1 cellular context compared by ENCODE assay signal in the genomic region with DNA sequence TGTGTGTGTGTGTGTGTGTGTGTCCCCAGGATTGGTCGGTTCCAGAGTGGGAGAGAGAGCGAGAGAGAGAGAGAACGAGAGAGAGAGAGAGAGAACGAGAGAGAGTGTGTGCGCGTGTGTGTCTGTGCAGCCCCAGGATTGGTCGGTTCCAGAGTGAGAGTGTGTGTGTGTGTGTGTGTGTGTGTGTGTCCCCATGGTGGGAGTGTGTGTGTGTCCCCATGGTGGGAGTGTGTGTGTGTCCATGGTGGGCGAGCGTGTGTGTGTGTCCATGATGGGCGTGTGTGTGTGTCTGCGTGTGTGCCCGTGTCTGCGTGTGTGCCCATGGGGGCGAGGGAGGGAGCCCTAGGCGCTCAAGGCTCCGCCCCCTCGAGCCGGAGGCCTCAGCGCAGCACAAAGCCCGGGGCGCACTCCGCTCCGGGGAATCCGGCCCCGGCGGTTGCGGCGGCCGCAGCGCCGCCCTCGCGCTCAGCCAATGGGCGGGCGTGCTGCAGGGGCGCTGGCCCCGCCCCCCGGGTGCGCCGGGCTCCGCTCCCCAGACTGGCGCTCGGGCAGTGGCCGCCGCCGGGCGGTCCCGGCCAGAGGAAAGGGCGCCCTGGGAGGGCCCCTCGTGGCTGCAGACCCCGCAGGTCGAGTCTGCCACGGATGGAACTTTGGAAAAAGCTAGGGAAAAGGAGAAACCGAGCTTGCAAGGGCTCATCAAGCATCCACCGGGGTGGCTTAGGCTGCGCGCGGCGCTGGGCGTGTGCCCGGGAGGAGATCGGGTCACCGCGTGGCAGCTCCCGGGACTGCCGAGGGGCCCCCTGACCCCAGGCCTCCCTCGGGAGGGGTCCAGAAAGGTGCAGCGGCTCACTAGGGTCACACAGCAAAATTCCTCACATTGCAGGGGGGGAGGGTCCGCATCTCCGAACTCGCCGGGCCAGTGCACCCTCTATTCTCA.
TF ChIP-seq lines count a peak whose summit lies in the region.

No MANE protein-coding gene starts in this region.

TF ChIP-seq in HepG2, 621 proteins besides CTCF, POLR2A, EP300 and RAD21 (continued from another document and continues in another):
- TF ChIP-seq THAP7 (CRISPR knock-in tag; IDR thresholded peaks at IDR 0.05) = no peak
- TF ChIP-seq KDM5A (IDR thresholded peaks at IDR 0.05; ENCODE audit: borderline replicate concordance, low read length) = no peak
- 0 out of 2 replicates have a peak, but pooled peaks have one; percentile 1 for TF ChIP-seq SRY (CRISPR knock-in tag; IDR thresholded peaks at IDR 0.05)
- no peak for TF ChIP-seq HOXA9 (CRISPR knock-in tag; IDR thresholded peaks at IDR 0.05; ENCODE audit: borderline replicate concordance)
- TF ChIP-seq FOXK2 (IDR thresholded peaks at IDR 0.05) = 0 out of 2 replicates have a peak, but pooled peaks have one; percentile 62
- TF ChIP-seq PPARG (CRISPR knock-in tag; conservative IDR thresholded peaks at IDR 0.05) = 0 out of 2 replicates have a peak, but pooled peaks have one; percentile 26
- 0 out of 2 replicates have a peak, but pooled peaks have one; percentile 12 for TF ChIP-seq FOXO1 (CRISPR knock-in tag; IDR thresholded peaks at IDR 0.05)
- peak; percentile 49 for TF ChIP-seq SP5 (CRISPR knock-in tag; IDR thresholded peaks at IDR 0.05; ENCODE audit: borderline replicate concordance, low read depth)
- TF ChIP-seq, protein P1, sequence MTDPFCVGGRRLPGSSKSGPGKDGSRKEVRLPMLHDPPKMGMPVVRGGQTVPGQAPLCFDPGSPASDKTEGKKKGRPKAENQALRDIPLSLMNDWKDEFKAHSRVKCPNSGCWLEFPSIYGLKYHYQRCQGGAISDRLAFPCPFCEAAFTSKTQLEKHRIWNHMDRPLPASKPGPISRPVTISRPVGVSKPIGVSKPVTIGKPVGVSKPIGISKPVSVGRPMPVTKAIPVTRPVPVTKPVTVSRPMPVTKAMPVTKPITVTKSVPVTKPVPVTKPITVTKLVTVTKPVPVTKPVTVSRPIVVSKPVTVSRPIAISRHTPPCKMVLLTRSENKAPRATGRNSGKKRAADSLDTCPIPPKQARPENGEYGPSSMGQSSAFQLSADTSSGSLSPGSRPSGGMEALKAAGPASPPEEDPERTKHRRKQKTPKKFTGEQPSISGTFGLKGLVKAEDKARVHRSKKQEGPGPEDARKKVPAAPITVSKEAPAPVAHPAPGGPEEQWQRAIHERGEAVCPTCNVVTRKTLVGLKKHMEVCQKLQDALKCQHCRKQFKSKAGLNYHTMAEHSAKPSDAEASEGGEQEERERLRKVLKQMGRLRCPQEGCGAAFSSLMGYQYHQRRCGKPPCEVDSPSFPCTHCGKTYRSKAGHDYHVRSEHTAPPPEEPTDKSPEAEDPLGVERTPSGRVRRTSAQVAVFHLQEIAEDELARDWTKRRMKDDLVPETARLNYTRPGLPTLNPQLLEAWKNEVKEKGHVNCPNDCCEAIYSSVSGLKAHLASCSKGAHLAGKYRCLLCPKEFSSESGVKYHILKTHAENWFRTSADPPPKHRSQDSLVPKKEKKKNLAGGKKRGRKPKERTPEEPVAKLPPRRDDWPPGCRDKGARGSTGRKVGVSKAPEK (CRISPR knock-in tag; IDR thresholded peaks at IDR 0.05; ENCODE audit: borderline replicate concordance) = no peak
- TF ChIP-seq CENPBD1 (CRISPR knock-in tag; IDR thresholded peaks at IDR 0.05; ENCODE audit: borderline replicate concordance, low read depth) = no peak
- no peak for TF ChIP-seq TBX2 (CRISPR knock-in tag; IDR thresholded peaks at IDR 0.05; ENCODE audit: borderline replicate concordance)
- TF ChIP-seq ZNF562 (CRISPR knock-in tag; IDR thresholded peaks at IDR 0.05; ENCODE audit: borderline replicate concordance) = no peak
- TF ChIP-seq, protein P2, sequence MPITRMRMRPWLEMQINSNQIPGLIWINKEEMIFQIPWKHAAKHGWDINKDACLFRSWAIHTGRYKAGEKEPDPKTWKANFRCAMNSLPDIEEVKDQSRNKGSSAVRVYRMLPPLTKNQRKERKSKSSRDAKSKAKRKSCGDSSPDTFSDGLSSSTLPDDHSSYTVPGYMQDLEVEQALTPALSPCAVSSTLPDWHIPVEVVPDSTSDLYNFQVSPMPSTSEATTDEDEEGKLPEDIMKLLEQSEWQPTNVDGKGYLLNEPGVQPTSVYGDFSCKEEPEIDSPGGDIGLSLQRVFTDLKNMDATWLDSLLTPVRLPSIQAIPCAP (CRISPR knock-in tag; IDR thresholded peaks at IDR 0.05; ENCODE audit: low read depth) = no peak
- TF ChIP-seq PCBP1 (IDR thresholded peaks at IDR 0.05; ENCODE audit: borderline replicate concordance, low read depth, low read length) = no peak
- peak; percentile 78 for TF ChIP-seq SRSF1 (optimal IDR thresholded peaks at IDR 0.05; ENCODE audit: low read depth, low read length)
- no peak for TF ChIP-seq ZNF296 (CRISPR knock-in tag; conservative IDR thresholded peaks at IDR 0.05)
- no peak; the same call in 1 of the 2 replicates for TF ChIP-seq FOXC1 (CRISPR knock-in tag; IDR thresholded peaks at IDR 0.05; ENCODE audit: borderline replicate concordance)
- peak; percentile 40; the same call in 1 of the 2 replicates for TF ChIP-seq PHF21A (CRISPR knock-in tag; IDR thresholded peaks at IDR 0.05)
- no peak for TF ChIP-seq ZNF678 (CRISPR knock-in tag; IDR thresholded peaks at IDR 0.05)
- TF ChIP-seq KDM2A (CRISPR knock-in tag; IDR thresholded peaks at IDR 0.05; ENCODE audit: borderline replicate concordance, low read depth) = no peak; the same call in 1 of the 2 replicates
- no peak for TF ChIP-seq MYPOP (CRISPR knock-in tag; IDR thresholded peaks at IDR 0.05)
- peak; percentile 47 for TF ChIP-seq MAX (IDR thresholded peaks at IDR 0.05)
- TF ChIP-seq, protein P3, sequence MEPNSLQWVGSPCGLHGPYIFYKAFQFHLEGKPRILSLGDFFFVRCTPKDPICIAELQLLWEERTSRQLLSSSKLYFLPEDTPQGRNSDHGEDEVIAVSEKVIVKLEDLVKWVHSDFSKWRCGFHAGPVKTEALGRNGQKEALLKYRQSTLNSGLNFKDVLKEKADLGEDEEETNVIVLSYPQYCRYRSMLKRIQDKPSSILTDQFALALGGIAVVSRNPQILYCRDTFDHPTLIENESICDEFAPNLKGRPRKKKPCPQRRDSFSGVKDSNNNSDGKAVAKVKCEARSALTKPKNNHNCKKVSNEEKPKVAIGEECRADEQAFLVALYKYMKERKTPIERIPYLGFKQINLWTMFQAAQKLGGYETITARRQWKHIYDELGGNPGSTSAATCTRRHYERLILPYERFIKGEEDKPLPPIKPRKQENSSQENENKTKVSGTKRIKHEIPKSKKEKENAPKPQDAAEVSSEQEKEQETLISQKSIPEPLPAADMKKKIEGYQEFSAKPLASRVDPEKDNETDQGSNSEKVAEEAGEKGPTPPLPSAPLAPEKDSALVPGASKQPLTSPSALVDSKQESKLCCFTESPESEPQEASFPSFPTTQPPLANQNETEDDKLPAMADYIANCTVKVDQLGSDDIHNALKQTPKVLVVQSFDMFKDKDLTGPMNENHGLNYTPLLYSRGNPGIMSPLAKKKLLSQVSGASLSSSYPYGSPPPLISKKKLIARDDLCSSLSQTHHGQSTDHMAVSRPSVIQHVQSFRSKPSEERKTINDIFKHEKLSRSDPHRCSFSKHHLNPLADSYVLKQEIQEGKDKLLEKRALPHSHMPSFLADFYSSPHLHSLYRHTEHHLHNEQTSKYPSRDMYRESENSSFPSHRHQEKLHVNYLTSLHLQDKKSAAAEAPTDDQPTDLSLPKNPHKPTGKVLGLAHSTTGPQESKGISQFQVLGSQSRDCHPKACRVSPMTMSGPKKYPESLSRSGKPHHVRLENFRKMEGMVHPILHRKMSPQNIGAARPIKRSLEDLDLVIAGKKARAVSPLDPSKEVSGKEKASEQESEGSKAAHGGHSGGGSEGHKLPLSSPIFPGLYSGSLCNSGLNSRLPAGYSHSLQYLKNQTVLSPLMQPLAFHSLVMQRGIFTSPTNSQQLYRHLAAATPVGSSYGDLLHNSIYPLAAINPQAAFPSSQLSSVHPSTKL (CRISPR knock-in tag; IDR thresholded peaks at IDR 0.05) = peak; percentile 17
- no peak for TF ChIP-seq CSRNP1 (CRISPR knock-in tag; IDR thresholded peaks at IDR 0.05)
- no peak for TF ChIP-seq ZNF382 (CRISPR knock-in tag; IDR thresholded peaks at IDR 0.05; ENCODE audit: borderline replicate concordance)
- TF ChIP-seq, protein P4, sequence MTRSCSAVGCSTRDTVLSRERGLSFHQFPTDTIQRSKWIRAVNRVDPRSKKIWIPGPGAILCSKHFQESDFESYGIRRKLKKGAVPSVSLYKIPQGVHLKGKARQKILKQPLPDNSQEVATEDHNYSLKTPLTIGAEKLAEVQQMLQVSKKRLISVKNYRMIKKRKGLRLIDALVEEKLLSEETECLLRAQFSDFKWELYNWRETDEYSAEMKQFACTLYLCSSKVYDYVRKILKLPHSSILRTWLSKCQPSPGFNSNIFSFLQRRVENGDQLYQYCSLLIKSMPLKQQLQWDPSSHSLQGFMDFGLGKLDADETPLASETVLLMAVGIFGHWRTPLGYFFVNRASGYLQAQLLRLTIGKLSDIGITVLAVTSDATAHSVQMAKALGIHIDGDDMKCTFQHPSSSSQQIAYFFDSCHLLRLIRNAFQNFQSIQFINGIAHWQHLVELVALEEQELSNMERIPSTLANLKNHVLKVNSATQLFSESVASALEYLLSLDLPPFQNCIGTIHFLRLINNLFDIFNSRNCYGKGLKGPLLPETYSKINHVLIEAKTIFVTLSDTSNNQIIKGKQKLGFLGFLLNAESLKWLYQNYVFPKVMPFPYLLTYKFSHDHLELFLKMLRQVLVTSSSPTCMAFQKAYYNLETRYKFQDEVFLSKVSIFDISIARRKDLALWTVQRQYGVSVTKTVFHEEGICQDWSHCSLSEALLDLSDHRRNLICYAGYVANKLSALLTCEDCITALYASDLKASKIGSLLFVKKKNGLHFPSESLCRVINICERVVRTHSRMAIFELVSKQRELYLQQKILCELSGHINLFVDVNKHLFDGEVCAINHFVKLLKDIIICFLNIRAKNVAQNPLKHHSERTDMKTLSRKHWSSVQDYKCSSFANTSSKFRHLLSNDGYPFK (CRISPR knock-in tag; IDR thresholded peaks at IDR 0.05; ENCODE audit: borderline replicate concordance) = 0 out of 2 replicates have a peak, but pooled peaks have one; percentile 10
- no peak for TF ChIP-seq ELK4 (CRISPR knock-in tag; IDR thresholded peaks at IDR 0.05; ENCODE audit: borderline replicate concordance)
- TF ChIP-seq NRL (CRISPR knock-in tag; IDR thresholded peaks at IDR 0.05; ENCODE audit: borderline replicate concordance) = no peak
- TF ChIP-seq, protein P5, sequence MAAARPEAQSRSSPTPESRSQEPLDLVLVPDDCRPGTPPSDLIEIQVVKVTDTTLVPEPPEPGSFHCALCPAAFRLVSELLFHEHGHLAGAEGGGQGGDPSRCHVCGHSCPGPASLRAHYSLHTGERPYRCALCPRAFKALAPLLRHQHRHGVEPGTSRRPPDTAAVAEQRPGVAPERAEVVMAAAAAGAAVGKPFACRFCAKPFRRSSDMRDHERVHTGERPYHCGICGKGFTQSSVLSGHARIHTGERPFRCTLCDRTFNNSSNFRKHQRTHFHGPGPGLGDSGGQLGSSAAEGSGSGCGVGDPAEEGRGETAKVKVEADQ (CRISPR knock-in tag; IDR thresholded peaks at IDR 0.05; ENCODE audit: borderline replicate concordance) = peak; percentile 69; the same call in 1 of the 2 replicates
- no peak for TF ChIP-seq PLSCR1 (CRISPR knock-in tag; IDR thresholded peaks at IDR 0.05; ENCODE audit: borderline replicate concordance)
- no peak for TF ChIP-seq BORCS8-MEF2B (CRISPR knock-in tag; IDR thresholded peaks at IDR 0.05)
- TF ChIP-seq ATM (IDR thresholded peaks at IDR 0.05; ENCODE audit: borderline replicate concordance) = no peak
- TF ChIP-seq ZNF891 (CRISPR knock-in tag; IDR thresholded peaks at IDR 0.05) = 0 out of 2 replicates have a peak, but pooled peaks have one; percentile 31
- no peak for TF ChIP-seq MAFG (CRISPR knock-in tag; IDR thresholded peaks at IDR 0.05)
- TF ChIP-seq NPAS2 (CRISPR knock-in tag; IDR thresholded peaks at IDR 0.05; ENCODE audit: borderline replicate concordance) = no peak
